ENCODE assay signal across 6 cellular contexts in the genomic region with DNA sequence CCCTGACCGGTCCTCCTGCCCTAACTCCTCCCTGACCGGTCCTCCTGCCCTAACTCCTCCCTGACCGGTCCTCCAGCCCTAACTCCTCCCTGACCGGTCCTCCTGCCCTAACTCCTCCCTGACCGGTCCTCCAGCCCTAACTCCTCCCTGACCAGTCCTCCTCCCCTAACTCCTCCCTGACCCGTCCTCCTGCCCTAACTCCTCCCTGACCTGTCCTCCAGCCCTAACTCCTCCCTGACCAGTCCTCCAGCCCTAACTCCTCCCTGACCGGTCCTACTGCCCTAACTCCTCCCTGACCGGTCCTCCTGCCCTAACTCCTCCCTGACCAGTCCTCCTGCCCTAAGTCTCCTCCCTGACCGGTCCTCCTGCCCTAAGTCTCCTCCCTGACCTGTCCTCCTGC. TPM values are rescaled to one million over a fixed set of nuclear protein-coding genes. Genes with fewer than 3 reads are reported as not detected.
DNase-seq lines count a peak whose midpoint lies in the region; TF ChIP-seq lines count a peak whose summit lies in the region.
"Not testable (repeated sequence)": the region's sequence is repeated elsewhere in the genome, so short reads cannot be mapped to it uniquely, and the experiment has no call there.

No MANE protein-coding gene starts in this region.

- H3K9me3 Mint-ChIP-seq in chondrocyte (ENCODE audit: low read depth) = not testable (repeated sequence)

- H3K4me1 ChIP-seq in neuronal stem cell (ENCODE audit: control insufficient read depth in 2 of 2, insufficient read depth in 1 of 2, low read depth in 1 of 2, low read length in 2 of 2) = not testable (repeated sequence)

- H3K36me3 ChIP-seq in GM06990 (ENCODE audit: control insufficient read depth, insufficient read depth, low read length); neuronal stem cell (replicated peaks in 1 of 2; ENCODE audit: control insufficient read depth in 2 of 2, insufficient read depth in 2 of 2, low read length in 2 of 2): not testable (repeated sequence)

- peaks cover 18% of the 10 kb centered on the region for H3K27me3 Mint-ChIP-seq in chondrocyte (ENCODE audit: low read depth)

- DNase-seq in GM06990 (ENCODE audit: extremely low read depth, insufficient read length) (peak; percentile 64), chondrocyte (ENCODE audit: low spot score) (peak; percentile 4), fibroblast of mammary gland (ENCODE audit: low read depth) (peak; percentile 36)
- peak; percentile 54 for DNase-seq in Jurkat, Clone E6-1 (ENCODE audit: low read depth, low spot score)
- DNase-seq in activated effector memory CD4-positive, alpha-beta T cell treated with anti-CD3 and anti-CD28 coated beads, Interleukin-2, amount 50 U/mL, for 16 hours = peak; percentile 14
- DNase-seq in neuronal stem cell (ENCODE audit: low spot score) = not testable (repeated sequence)

- H3K36me3 Mint-ChIP-seq in chondrocyte (ENCODE audit: low read depth) = peaks cover 29% of the 10 kb centered on the region

- H3K14ac ChIP-seq in neuronal stem cell (ENCODE audit: low read length) = not testable (repeated sequence)

- not testable (repeated sequence) for H3K4me2 ChIP-seq in neuronal stem cell (ENCODE audit: insufficient read depth, low read length, poor library complexity, severe bottlenecking)

- H2AFZ ChIP-seq in neuronal stem cell (ENCODE audit: low read length) = not testable (repeated sequence)

- H3K27ac Mint-ChIP-seq in chondrocyte (ENCODE audit: unreplicated experiment) = not testable (repeated sequence)

- not testable (repeated sequence) for H3K4me1 Mint-ChIP-seq in chondrocyte (ENCODE audit: low read depth)

- not testable (repeated sequence) for H3K18ac ChIP-seq in neuronal stem cell (ENCODE audit: low read length)

- H2BK15ac ChIP-seq in neuronal stem cell (ENCODE audit: low read length) = not testable (repeated sequence)

- H4K91ac ChIP-seq in neuronal stem cell (ENCODE audit: low read depth, low read length, poor library complexity) = not testable (repeated sequence)

- not testable (repeated sequence) for TF ChIP-seq CTCF in GM06990 (IDR thresholded peaks at IDR 0.05; ENCODE audit: insufficient read depth, low read length, poor library complexity, severe bottlenecking); chondrocyte (IDR thresholded peaks at IDR 0.05); fibroblast of mammary gland (conservative IDR thresholded peaks at IDR 0.05; ENCODE audit: control insufficient read depth, insufficient read depth, low read depth, low read length)

- peak overlapping the region; percentile 29 for H3K23ac ChIP-seq in neuronal stem cell (ENCODE audit: low read depth, low read length, poor library complexity)

- not testable (repeated sequence) for H3K79me1 ChIP-seq in neuronal stem cell (ENCODE audit: low read depth, low read length)

- WGBS in neuronal stem cell (ENCODE audit: extremely low coverage in 2 of 2, insufficient read length in 2 of 2, insufficient replicate concordance in 1 of 2), 2 donors = no CpG with 5 or more reads among the region's 9 CpGs

- not testable (repeated sequence) for H3K4ac ChIP-seq in neuronal stem cell (ENCODE audit: low read length)

- H3K9ac ChIP-seq in neuronal stem cell (ENCODE audit: low read depth, low read length, poor library complexity) = not testable (repeated sequence)

- not testable (repeated sequence) for H3K9me3 ChIP-seq in neuronal stem cell (replicated peaks in 1 of 2; ENCODE audit: control insufficient read depth in 2 of 2, insufficient read depth in 1 of 2, low read depth in 1 of 2, low read length in 2 of 2)

- H2BK120ac ChIP-seq in neuronal stem cell (ENCODE audit: low read depth, low read length) = not testable (repeated sequence)

- H3K4me3 Mint-ChIP-seq in chondrocyte (ENCODE audit: unreplicated experiment) = not testable (repeated sequence)

- not testable (repeated sequence) for H2BK5ac ChIP-seq in neuronal stem cell (ENCODE audit: low read length)

- not testable (repeated sequence) for H3K27ac ChIP-seq in neuronal stem cell (replicated peaks; ENCODE audit: low read length)

- not testable (repeated sequence) for H3K4me3 ChIP-seq in GM06990 (replicated peaks; ENCODE audit: low read depth, low read length); Jurkat, Clone E6-1 (ENCODE audit: low read length); fibroblast of mammary gland (ENCODE audit: control insufficient read depth, low read depth, low read length)
- H3K4me3 ChIP-seq in neuronal stem cell (ENCODE audit: low read length in 2 of 2) = peak overlapping the region in 1 of 2 donors; percentile 1

- H3K27me3 ChIP-seq in GM06990 (replicated peaks; ENCODE audit: control insufficient read depth, insufficient read depth, low read length) = not testable (repeated sequence)
- peaks cover 0 to 23% (median 0%) of the 10 kb centered on the region in 3 experiments for H3K27me3 ChIP-seq in neuronal stem cell (ENCODE audit: control insufficient read depth in 3 of 3, insufficient read depth in 3 of 3, low read depth in 1 of 3, low read length in 3 of 3)

- H4K8ac ChIP-seq in neuronal stem cell (ENCODE audit: low read depth, low read length) = peak overlapping the region; percentile 89

- H2BK12ac ChIP-seq in neuronal stem cell (ENCODE audit: low read length) = not testable (repeated sequence)

- H2AK5ac ChIP-seq in neuronal stem cell (ENCODE audit: low read depth, low read length) = not testable (repeated sequence)

RNA-seq across cellular contexts. Expression of gene MUC20, which starts 7.6 kb away (rescaled TPM):
- not detected for polyA plus RNA-seq in Jurkat, Clone E6-1 (2012; ENCODE audit: insufficient read depth, insufficient read length)
- total RNA-seq in chondrocyte = 2.2 to 8.4 TPM (median 3.0 TPM) in 3 replicates
- 1.2 TPM for polyA plus RNA-seq in neuronal stem cell (2013, experiment 1 of 2)
- 1.3 TPM for polyA plus RNA-seq in neuronal stem cell (2013, experiment 2 of 2)
